ENCODE assay signal across 11 cellular contexts in genomic region chr1:243493156-243494129, GRCh38.
DNase-seq lines count a peak whose midpoint lies in the region; ATAC-seq and TF ChIP-seq lines count a peak whose summit lies in the region.
"Had no signal": no experiment of that assay in that cellular context is flagged by ENCODE, and none has a peak within 500 bp of the region (broad histone marks: within the 10 kb centered on the region; RNA-seq: fewer than 3 reads in every experiment).

No MANE protein-coding gene starts in this region.

- H2BK5ac ChIP-seq in trophoblast cell (ENCODE audit: low read depth, low read length, poor library complexity), result no peak overlapping the region

- H3K4ac ChIP-seq in trophoblast cell (ENCODE audit: low read depth, low read length), result no peak overlapping the region

- H4K12ac ChIP-seq in trophoblast cell (ENCODE audit: low read depth, low read length), result no peak overlapping the region

- no CpG with 5 or more reads among the region's 14 CpGs for WGBS in trophoblast cell (ENCODE audit: extremely low coverage, insufficient coverage, insufficient read length)

- no peaks in the 10 kb centered on the region for H3K27me3 Mint-ChIP-seq in nephron progenitor cell (ENCODE audit: low read depth, poor library complexity)

- peaks cover 13% of the 10 kb centered on the region for H3K36me3 Mint-ChIP-seq in nephron progenitor cell (ENCODE audit: low read depth)

- peaks cover 0 to 10% (median 8%) of the 10 kb centered on the region in 11 experiments; a peak in 13 of 22 replicates for H3K9me3 ChIP-seq in BLaER1 treated with 17β-estradiol and CSF1 and Interleukin-3, amounts not matched to agents 10 nM and 100 nM (replicated peaks in 1 of 11)
- peaks cover 5% of the 10 kb centered on the region for H3K9me3 ChIP-seq in trophoblast cell (ENCODE audit: insufficient read depth, low read depth, low read length)

- no peak overlapping the region for H2AK5ac ChIP-seq in trophoblast cell (ENCODE audit: low read length)

- no peak overlapping the region for H3K18ac ChIP-seq in trophoblast cell (ENCODE audit: low read length)

- H3K79me1 ChIP-seq in trophoblast cell (ENCODE audit: low read length), result no peaks in the 10 kb centered on the region

- DNase-seq in H7, result peak; percentile 70
- DNase-seq in cardiac fibroblast (ENCODE audit: low read depth in 2 of 2), result peak; percentile 41 to 43
- no peak for DNase-seq in nephron progenitor cell
- DNase-seq in SHP77 treated with DMSO at 0.1 percent for 48 hours (lab: John Stamatoyannopoulos, UW), result no peak
- DNase-seq in trophoblast cell, result no peak
- DNase-seq: activated naive CD4-positive, alpha-beta T cell treated with anti-CD3 and anti-CD28 coated beads, Interleukin-2, amount 50 U/mL, for 16 hours; central memory CD4-positive, alpha-beta T cell; hippocampal formation; NCI-H2227 treated with DMSO at 0.1 percent for 48 hours had no signal

- no peaks in the 10 kb centered on the region for H3K79me2 ChIP-seq in trophoblast cell (ENCODE audit: control insufficient read depth, insufficient read depth, low read length, poor library complexity)

- H3K14ac ChIP-seq in trophoblast cell (ENCODE audit: low read length), result no peak overlapping the region

- TF ChIP-seq CTCF in cardiac fibroblast (IDR thresholded peaks at IDR 0.05; ENCODE audit: low read depth, low read length) (no peak), nephron progenitor cell (IDR thresholded peaks at IDR 0.05) (no peak)

- peaks cover 0 to 49% (median 13%) of the 10 kb centered on the region in 11 experiments; a peak in 14 of 22 replicates for H3K36me3 ChIP-seq in BLaER1 treated with 17β-estradiol and CSF1 and Interleukin-3, amounts not matched to agents 10 nM and 100 nM
- H3K36me3 ChIP-seq in H7 (replicated peaks; ENCODE audit: control insufficient read depth, insufficient read depth, low read length), result peaks cover 2% of the 10 kb centered on the region; the same call in 1 of the 2 replicates
- H3K36me3 ChIP-seq in trophoblast cell (ENCODE audit: control insufficient read depth in 1 of 2, insufficient read depth in 2 of 2, low read length in 2 of 2), result peaks cover 8 to 12% of the 10 kb centered on the region in 2 experiments

- H3K9ac ChIP-seq in BLaER1 treated with 17β-estradiol and CSF1 and Interleukin-3, amounts not matched to agents 10 nM and 100 nM, result no peak overlapping the region
- H3K9ac ChIP-seq in trophoblast cell (ENCODE audit: low read length), result no peak overlapping the region

- peak overlapping the region in 7 of 11 experiments; percentile 14 to 94 (median 81); a peak in 6 of 22 replicates for H3K27ac ChIP-seq in BLaER1 treated with 17β-estradiol and CSF1 and Interleukin-3, amounts not matched to agents 10 nM and 100 nM
- H3K27ac ChIP-seq in trophoblast cell (ENCODE audit: low read depth, low read length), result no peak overlapping the region

- no peak overlapping the region for H3K4me3 ChIP-seq in BLaER1 treated with 17β-estradiol and CSF1 and Interleukin-3, amounts not matched to agents 10 nM and 100 nM
- H3K4me3 ChIP-seq in H7 (ENCODE audit: insufficient read depth, low read depth, low read length), result no peak overlapping the region
- H3K4me3 ChIP-seq in cardiac fibroblast (replicated peaks in 1 of 2; ENCODE audit: low read depth in 2 of 2, low read length in 2 of 2), result no peak overlapping the region
- no peak overlapping the region for H3K4me3 ChIP-seq in trophoblast cell (ENCODE audit: low read depth, low read length)

- no peak for ATAC-seq in GM21528 (IDR thresholded peaks at IDR 0.05; ENCODE audit: low FRiP score, unreplicated experiment)

- no peak overlapping the region for H4K91ac ChIP-seq in trophoblast cell (ENCODE audit: low read depth, low read length)

- H3K27me3 ChIP-seq in BLaER1 treated with 17β-estradiol and CSF1 and Interleukin-3, amounts not matched to agents 10 nM and 100 nM, result no peaks in the 10 kb centered on the region
- H3K27me3 ChIP-seq in H7 (ENCODE audit: control insufficient read depth, insufficient read depth, low read length) (no peaks in the 10 kb centered on the region), trophoblast cell (ENCODE audit: insufficient read depth, low read length) (no peaks in the 10 kb centered on the region)

- no peak overlapping the region for H2AFZ ChIP-seq in trophoblast cell (ENCODE audit: insufficient read depth, low read length, poor library complexity)

- H2BK12ac ChIP-seq in trophoblast cell (ENCODE audit: low read length), result no peak overlapping the region

- H4K8ac ChIP-seq in trophoblast cell (ENCODE audit: low read depth, low read length), result no peak overlapping the region

- peaks cover 35 to 58% (median 51%) of the 10 kb centered on the region in 10 experiments for H3K4me1 ChIP-seq in BLaER1 treated with 17β-estradiol and CSF1 and Interleukin-3, amounts not matched to agents 10 nM and 100 nM
- peaks cover 3 to 6% of the 10 kb centered on the region in 2 experiments for H3K4me1 ChIP-seq in trophoblast cell (ENCODE audit: control insufficient read depth in 1 of 2, insufficient read depth in 2 of 2, low read length in 2 of 2)

- H3K4me2 ChIP-seq in BLaER1 treated with 17β-estradiol and CSF1 and Interleukin-3, amounts not matched to agents 10 nM and 100 nM, result peak overlapping the region in 4 of 11 experiments; percentile 19 to 86 (median 78); a peak in 8 of 22 replicates
- no peak overlapping the region for H3K4me2 ChIP-seq in trophoblast cell (ENCODE audit: low read length)

- no peak overlapping the region for H2BK120ac ChIP-seq in trophoblast cell (ENCODE audit: insufficient read depth, low read length, poor library complexity)

- H3K4me3 Mint-ChIP-seq in nephron progenitor cell, result no peak overlapping the region

- H3K4me1 Mint-ChIP-seq in nephron progenitor cell, result peaks cover 41% of the 10 kb centered on the region

- 0 out of 22 replicates have a peak, but pooled peaks cover 0 to 5% (median 0%) of the 10 kb centered on the region in 11 experiments for H4K20me1 ChIP-seq in BLaER1 treated with 17β-estradiol and CSF1 and Interleukin-3, amounts not matched to agents 10 nM and 100 nM

- no peak overlapping the region for H3K23ac ChIP-seq in trophoblast cell (ENCODE audit: low read length)

- peaks cover 3% of the 10 kb centered on the region for H3K9me3 Mint-ChIP-seq in nephron progenitor cell

- H3K27ac Mint-ChIP-seq in nephron progenitor cell, result peak overlapping the region; percentile 40

Comparison
In these comparisons a context has a peak if more than half of its experiments do, and no peak if none do; other contexts are left out.
1. DNase-seq: peak in H7 (single experiment) and cardiac fibroblast (2 of 2); none in nephron progenitor cell (single experiment), SHP77 treated with DMSO at 0.1 percent for 48 hours (single experiment) and trophoblast cell (0 of 2).